ENCODE assay signal across 20 cellular contexts in the genomic region with DNA sequence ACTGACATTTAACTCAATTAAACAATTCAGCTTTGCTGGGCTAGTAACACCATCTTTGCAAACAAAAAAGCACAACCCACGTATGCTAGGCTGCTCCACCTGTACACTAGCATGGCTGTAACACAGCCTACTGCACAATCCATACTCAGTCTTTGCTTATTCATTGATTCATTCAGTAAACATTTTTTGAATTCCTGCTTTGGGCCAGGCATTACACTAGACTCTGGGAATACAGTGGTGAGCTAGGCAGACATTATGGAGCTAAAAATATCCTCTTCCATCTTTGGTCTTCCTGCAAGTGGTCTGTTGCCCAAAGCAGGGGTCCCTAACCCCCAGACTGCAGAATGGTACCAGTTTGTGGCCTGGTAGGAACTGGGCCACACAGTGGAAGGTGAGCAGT. TPM values are rescaled to one million over a fixed set of nuclear protein-coding genes. Genes with fewer than 3 reads are reported as not detected.
DNase-seq lines count a peak whose midpoint lies in the region; ATAC-seq and TF ChIP-seq lines count a peak whose summit lies in the region.
"Had no signal": no experiment of that assay in that cellular context is flagged by ENCODE, and none has a peak within 500 bp of the region (broad histone marks: within the 10 kb centered on the region; RNA-seq: fewer than 3 reads in every experiment).

No MANE protein-coding gene starts in this region.

- ATAC-seq in left lung (peak; percentile 81), GM19463 (IDR thresholded peaks at IDR 0.05; ENCODE audit: unreplicated experiment) (no peak)
- ATAC-seq in effector memory CD8-positive, alpha-beta T cell (replicated peaks): no peak
- ATAC-seq: activated T-cell treated with anti-CD3 and anti-CD28 coated beads, Interleukin-2, amount 50 U/mL, for 72 hours; WTC11 had no signal

- no peaks in the 10 kb centered on the region for H3K36me3 Mint-ChIP-seq in effector memory CD8-positive, alpha-beta T cell (ENCODE audit: insufficient read depth)
- H3K36me3 Mint-ChIP-seq: activated naive CD8-positive, alpha-beta T cell treated with anti-CD3 and anti-CD28 coated beads for 36 hours had no signal

- peaks cover 0 to 4% of the 10 kb centered on the region in 2 experiments; a peak in 2 of 3 replicates for H3K36me3 ChIP-seq in HEK293 (ENCODE audit: control insufficient read depth in 2 of 2, insufficient read depth in 1 of 2, low read length in 2 of 2)
- no peaks in the 10 kb centered on the region for H3K36me3 ChIP-seq in left lung
- no peaks in the 10 kb centered on the region for H3K36me3 ChIP-seq in tibial artery
- H3K36me3 ChIP-seq: cardiac muscle cell, upper lobe of left lung had no signal

- TF ChIP-seq CTCF in HEK293 (tag by site-specific recombination; IDR thresholded peaks at IDR 0.05) (no peak), VCaP (conservative IDR thresholded peaks at IDR 0.05) (no peak), left lung (IDR thresholded peaks at IDR 0.05) (no peak), tibial artery (IDR thresholded peaks at IDR 0.05) (no peak)

- POLR2A ChIA-PET in HEK293 (lab: Yijun Ruan, JAX): no interaction called here

- CTCF ChIA-PET in HEK293 (lab: Yijun Ruan, JAX): no interaction called here

- intact Hi-C loops in left lung (cut with DNase I): no loop called here
- intact Hi-C loops in tibial artery (cut with DNase I; ENCODE audit: low total_unique reads): no loop called here

- H3K9me3 ChIP-seq in HEK293 (ENCODE audit: control insufficient read depth, insufficient read depth, low read depth, low read length) (no peaks in the 10 kb centered on the region), left lung (no peaks in the 10 kb centered on the region), tibial artery (no peaks in the 10 kb centered on the region)
- H3K9me3 ChIP-seq: HAP-1, upper lobe of left lung had no signal

- H3K4me3 Mint-ChIP-seq in effector memory CD8-positive, alpha-beta T cell: no peak overlapping the region
- H3K4me3 Mint-ChIP-seq: activated naive CD8-positive, alpha-beta T cell treated with anti-CD3 and anti-CD28 coated beads for 36 hours; activated T-cell treated with anti-CD3 and anti-CD28 coated beads, Interleukin-2, amount 50 U/mL, for 72 hours; stimulated activated naive CD8-positive, alpha-beta T cell treated with anti-CD3 and anti-CD28 coated beads, Interleukin-15, Interleukin-2, amounts not matched to agents 100 ng/mL and 50 ng/mL, for 24 hours; T-helper 1 cell treated with Interleukin-12 subunit alpha and Interleukin-12 subunit beta and Interleukin-4 antibody, amounts not matched to agents 30 μg/mL and 1 μg/mL, for 36 hours; WTC11 had no signal

- H3K4me3 ChIP-seq in HEK293 (ENCODE audit: low read depth, low read length) (no peak overlapping the region), left lung (no peak overlapping the region), tibial artery (no peak overlapping the region)
- H3K4me3 ChIP-seq: cardiac muscle cell, HAP-1, upper lobe of left lung had no signal

- DNase-seq in AG08395 (ENCODE audit: low spot score) (peak; percentile 40), left lung (no peak), tibial artery (no peak), RKO (ENCODE audit: low spot score) (no peak)
- DNase-seq in effector memory CD8-positive, alpha-beta T cell: no peak
- DNase-seq: activated naive CD8-positive, alpha-beta T cell treated with anti-CD3 and anti-CD28 coated beads for 36 hours; activated T-cell treated with anti-CD3 and anti-CD28 coated beads, Interleukin-2, amount 50 U/mL, for 72 hours; effector CD4-positive, alpha-beta T cell; hippocampal formation; NCI-H146; Right ventricle myocardium superior; upper lobe of left lung had no signal

- H3K4me1 Mint-ChIP-seq in effector memory CD8-positive, alpha-beta T cell (ENCODE audit: low read depth in 2 of 2): no peaks in the 10 kb centered on the region
- H3K4me1 Mint-ChIP-seq: activated naive CD8-positive, alpha-beta T cell treated with anti-CD3 and anti-CD28 coated beads for 36 hours had no signal

- H3K27ac ChIP-seq in HEK293 (ENCODE audit: extremely low read depth, low read depth, low read length) (no peak overlapping the region), VCaP (peak overlapping the region; percentile 78), left lung (no peak overlapping the region), tibial artery (no peak overlapping the region)
- H3K27ac ChIP-seq: cardiac muscle cell, upper lobe of left lung had no signal

- H3K27me3 Mint-ChIP-seq in effector memory CD8-positive, alpha-beta T cell: peaks cover 36 to 39% of the 10 kb centered on the region in 2 donors

- no peaks in the 10 kb centered on the region for H3K9me3 Mint-ChIP-seq in effector memory CD8-positive, alpha-beta T cell
- H3K9me3 Mint-ChIP-seq: activated naive CD8-positive, alpha-beta T cell treated with anti-CD3 and anti-CD28 coated beads for 36 hours; activated T-cell treated with anti-CD3 and anti-CD28 coated beads, Interleukin-2, amount 50 U/mL, for 72 hours; stimulated activated naive CD8-positive, alpha-beta T cell treated with anti-CD3 and anti-CD28 coated beads, Interleukin-15, Interleukin-2, amounts not matched to agents 100 ng/mL and 50 ng/mL, for 24 hours; T-helper 1 cell treated with Interleukin-12 subunit alpha and Interleukin-12 subunit beta and Interleukin-4 antibody, amounts not matched to agents 30 μg/mL and 1 μg/mL, for 36 hours had no signal

- no peak overlapping the region for H3K27ac Mint-ChIP-seq in effector memory CD8-positive, alpha-beta T cell
- H3K27ac Mint-ChIP-seq: activated naive CD8-positive, alpha-beta T cell treated with anti-CD3 and anti-CD28 coated beads for 36 hours; activated T-cell treated with anti-CD3 and anti-CD28 coated beads, Interleukin-2, amount 50 U/mL, for 72 hours; stimulated activated naive CD8-positive, alpha-beta T cell treated with anti-CD3 and anti-CD28 coated beads, Interleukin-15, Interleukin-2, amounts not matched to agents 100 ng/mL and 50 ng/mL, for 24 hours; T-helper 1 cell treated with Interleukin-12 subunit alpha and Interleukin-12 subunit beta and Interleukin-4 antibody, amounts not matched to agents 30 μg/mL and 1 μg/mL, for 36 hours; WTC11 had no signal

- H3K27me3 ChIP-seq in left lung (no peaks in the 10 kb centered on the region), tibial artery (no peaks in the 10 kb centered on the region)
- H3K27me3 ChIP-seq: upper lobe of left lung had no signal

- H3K4me1 ChIP-seq in HEK293 (ENCODE audit: control insufficient read depth, insufficient read depth, low read length) (peaks cover 16% of the 10 kb centered on the region), left lung (no peaks in the 10 kb centered on the region), tibial artery (peaks cover 0 to 29% (median 3%) of the 10 kb centered on the region in 4 donors)
- H3K4me1 ChIP-seq: upper lobe of left lung had no signal

TF ChIP-seq in HEK293, 187 proteins besides CTCF, POLR2A, EP300 and RAD21:
- TF ChIP-seq ZNF133 (tag by site-specific recombination; IDR thresholded peaks at IDR 0.05) (peak; percentile 29; the same call in 1 of the 2 replicates), ZSCAN30 (tag by site-specific recombination; IDR thresholded peaks at IDR 0.05) (no peak)
TF ChIP-seq in HEK293: peak in this region for 1.

RNA-seq across cellular contexts. Expression of a gene that starts 9.9 kb away (rescaled TPM):
- total RNA-seq in left lung: under 1 TPM; 0.79 to 0.94 TPM
